ENCODE assay signal across 18 cellular contexts in genomic region chr16:81536648-81537047, GRCh38.
A peak's percentile ranks its signal among the peaks of the same experiment; 100 is the strongest.
DNase-seq lines count a peak whose midpoint lies in the region; ATAC-seq and TF ChIP-seq lines count a peak whose summit lies in the region.
"Had no signal": no experiment of that assay in that cellular context is flagged by ENCODE, and none has a peak within 500 bp of the region (broad histone marks: within the 10 kb centered on the region; RNA-seq: fewer than 3 reads in every experiment).

No MANE protein-coding gene starts in this region.

- H3K23ac ChIP-seq in IMR-90 (ENCODE audit: low read depth, low read length): no peak overlapping the region

- no peak for TF ChIP-seq CTCF in IMR-90 (conservative IDR thresholded peaks at IDR 0.05; ENCODE audit: low read depth, low read length)
- TF ChIP-seq CTCF in nephron progenitor cell (IDR thresholded peaks at IDR 0.05): no peak
- TF ChIP-seq CTCF in RWPE1 (conservative IDR thresholded peaks at IDR 0.05; ENCODE audit: low read depth): no peak

- H3K36me3 ChIP-seq in IMR-90 (ENCODE audit: control insufficient read depth, insufficient read depth, low read length): no peaks in the 10 kb centered on the region

- ATAC-seq in IMR-90 (ENCODE audit: low read depth): no peak
- no peak for ATAC-seq in central memory CD8-positive, alpha-beta T cell (replicated peaks; ENCODE audit: extremely low read depth, poor library complexity, severe bottlenecking)
- ATAC-seq: GM23338 had no signal

- in situ Hi-C loops in IMR-90 (cut with MboI; ENCODE audit: low sequenced_read_pairs): no loop called here

- H2BK120ac ChIP-seq in IMR-90 (ENCODE audit: low read depth, low read length): no peak overlapping the region

- no peaks in the 10 kb centered on the region for H3K9me3 ChIP-seq in IMR-90 (ENCODE audit: control insufficient read depth, insufficient read depth, low read length)

- H4K91ac ChIP-seq in IMR-90 (ENCODE audit: insufficient read depth, low read depth, low read length): no peak overlapping the region

- H3K4me2 ChIP-seq in IMR-90 (ENCODE audit: low read depth, low read length): no peak overlapping the region
- H3K4me2 ChIP-seq: GM23338 had no signal

- H3K27ac ChIP-seq in IMR-90 (ENCODE audit: insufficient read depth, low read length) (no peak overlapping the region), RWPE1 (no peak overlapping the region; the same call in 1 of the 2 replicates)
- H3K27ac ChIP-seq: C4-2B, HL-60 had no signal

- H3K36me3 Mint-ChIP-seq in central memory CD8-positive, alpha-beta T cell (ENCODE audit: insufficient read depth): peaks cover 11% of the 10 kb centered on the region
- peaks cover 23% of the 10 kb centered on the region for H3K36me3 Mint-ChIP-seq in nephron progenitor cell (ENCODE audit: low read depth)

- H4K20me1 ChIP-seq in IMR-90 (ENCODE audit: insufficient read depth, low read length): peaks cover 62% of the 10 kb centered on the region

- H3K9me1 ChIP-seq in IMR-90 (ENCODE audit: insufficient read depth, low read length): peaks cover 15% of the 10 kb centered on the region; the same call in 1 of the 2 replicates

- no peak overlapping the region for H2BK20ac ChIP-seq in IMR-90 (ENCODE audit: low read depth, low read length)

- H2AFZ ChIP-seq in IMR-90 (replicated peaks; ENCODE audit: low read length, poor library complexity): no peak overlapping the region
- H2AFZ ChIP-seq: GM23338 had no signal

- H3K27me3 ChIP-seq in IMR-90 (ENCODE audit: control insufficient read depth, insufficient read depth, low read length): no peaks in the 10 kb centered on the region

- intact Hi-C loops in IMR-90 (cut with micrococcal nuclease): no loop called here

- dilution Hi-C loops in IMR-90 (cut with HindIII; ENCODE audit: low sequenced_read_pairs, unreplicated experiment): no loop called here

- DNase-seq in IMR-90 (no peak), nephron progenitor cell (no peak), NCI-H2196 (lab: John Stamatoyannopoulos, UW; ENCODE audit: unreplicated experiment) (no peak), SIG-M5 (lab: John Stamatoyannopoulos, UW) (no peak), RWPE1 (ENCODE audit: low spot score) (no peak), RPMI8226 (no peak)
- no peak for DNase-seq in central memory CD8-positive, alpha-beta T cell (ENCODE audit: low spot score in 2 of 2)
- DNase-seq: AML-193; CD4-positive, alpha-beta memory T cell; DMS153; DMS79 treated with DMSO at 0.1 percent for 48 hours; GF-D8; HCEC 1CT; HFFc6 had no signal

- H3K4me3 ChIP-seq in IMR-90 (ENCODE audit: insufficient read depth, low read depth, low read length): no peak overlapping the region
- H3K4me3 ChIP-seq: GM23338 had no signal

- H2AK9ac ChIP-seq in IMR-90 (replicated peaks; ENCODE audit: low read depth, low read length, poor library complexity): no peak overlapping the region

- CTCF ChIA-PET in IMR-90 (lab: Yijun Ruan, JAX) (no interaction called here), RWPE1 (lab: Yijun Ruan, JAX) (no interaction called here)

- POLR2A ChIA-PET in IMR-90 (lab: Charles Lee; ENCODE audit: unreplicated experiment): no interaction called here
- POLR2A ChIA-PET in RWPE1 (lab: Yijun Ruan, JAX; ENCODE audit: low non-redundant PET): no interaction called here

- peaks cover 10% of the 10 kb centered on the region for H3K4me1 ChIP-seq in IMR-90 (ENCODE audit: control insufficient read depth, insufficient read depth, low read length)

- no peak overlapping the region for H4K5ac ChIP-seq in IMR-90 (ENCODE audit: low read depth, low read length)

- no peaks in the 10 kb centered on the region for H3K27me3 Mint-ChIP-seq in central memory CD8-positive, alpha-beta T cell
- peaks cover 4% of the 10 kb centered on the region for H3K27me3 Mint-ChIP-seq in nephron progenitor cell (ENCODE audit: low read depth, poor library complexity)
- H3K27me3 Mint-ChIP-seq: CD4-positive, alpha-beta memory T cell; IgD-negative memory B cell had no signal

- no peak overlapping the region for H4K8ac ChIP-seq in IMR-90 (ENCODE audit: low read depth in 2 of 2, low read length in 2 of 2)

- H3K79me1 ChIP-seq in IMR-90 (ENCODE audit: low read depth in 1 of 2, low read length in 2 of 2): peaks cover 38 to 61% of the 10 kb centered on the region in 2 experiments

- no peak overlapping the region for H3K56ac ChIP-seq in IMR-90 (ENCODE audit: extremely low read depth, insufficient read depth, low read length)

- no peak overlapping the region for H3K18ac ChIP-seq in IMR-90 (ENCODE audit: low read depth, low read length)

- H3K27ac Mint-ChIP-seq in central memory CD8-positive, alpha-beta T cell (ENCODE audit: low read depth): peak overlapping the region; percentile 16
- H3K27ac Mint-ChIP-seq in nephron progenitor cell: peak overlapping the region; percentile 46
- H3K27ac Mint-ChIP-seq: CD4-positive, alpha-beta memory T cell; GM23338; HFFc6 had no signal

- TF ChIP-seq RAD21 in IMR-90 (IDR thresholded peaks at IDR 0.05; ENCODE audit: low read length): no peak

- no peak overlapping the region for H3K4ac ChIP-seq in IMR-90 (ENCODE audit: low read depth, low read length)

- no CpG with 5 or more reads among the region's 11 CpGs for WGBS in IMR-90 (ENCODE audit: extremely low coverage in 2 of 2, insufficient read length in 1 of 2), 2 experiments

- H3K9me3 Mint-ChIP-seq in central memory CD8-positive, alpha-beta T cell: no peaks in the 10 kb centered on the region
- no peaks in the 10 kb centered on the region for H3K9me3 Mint-ChIP-seq in nephron progenitor cell
- H3K9me3 Mint-ChIP-seq: CD4-positive, alpha-beta memory T cell; GM23338; HFFc6; IgD-negative memory B cell had no signal

- no peak overlapping the region for H3K14ac ChIP-seq in IMR-90 (replicated peaks; ENCODE audit: low read depth, low read length)

- BruUV-seq in IMR-90 (replicated peaks; lab: Mats Ljungman, UMichigan): no TSS peak

- no peak overlapping the region for H3K4me3 Mint-ChIP-seq in central memory CD8-positive, alpha-beta T cell
- H3K4me3 Mint-ChIP-seq in nephron progenitor cell: no peak overlapping the region
- H3K4me3 Mint-ChIP-seq: CD4-positive, alpha-beta memory T cell; GM23338; HFFc6; IgD-negative memory B cell had no signal

- H3K9ac ChIP-seq in IMR-90 (ENCODE audit: low read depth, low read length): no peak overlapping the region

- H2BK5ac ChIP-seq in IMR-90 (ENCODE audit: low read depth, low read length, poor library complexity, severe bottlenecking): no peak overlapping the region

- H2BK15ac ChIP-seq in IMR-90 (ENCODE audit: low read depth, low read length): no peak overlapping the region

- H3K4me1 Mint-ChIP-seq in central memory CD8-positive, alpha-beta T cell: peaks cover 29% of the 10 kb centered on the region
- H3K4me1 Mint-ChIP-seq in nephron progenitor cell: peaks cover 82% of the 10 kb centered on the region

- H2AK5ac ChIP-seq in IMR-90 (ENCODE audit: low read depth, low read length): no peak overlapping the region

- no peak for TF ChIP-seq POLR2A in IMR-90 (IDR thresholded peaks at IDR 0.05; ENCODE audit: low read depth, low read length)

TF ChIP-seq in IMR-90, 13 proteins besides CTCF, POLR2A, EP300 and RAD21:
- TF ChIP-seq MAFK (IDR thresholded peaks at IDR 0.05; ENCODE audit: low read depth, low read length): peak; percentile 81
- TF ChIP-seq FOS (IDR thresholded peaks at IDR 0.05; ENCODE audit: low read depth, low read length): no peak
- no peak for TF ChIP-seq RFX5 (IDR thresholded peaks at IDR 0.05; ENCODE audit: low read depth, low read length)
